Comparison of ENCODE assay signal across 1 cellular context in the genomic region with DNA sequence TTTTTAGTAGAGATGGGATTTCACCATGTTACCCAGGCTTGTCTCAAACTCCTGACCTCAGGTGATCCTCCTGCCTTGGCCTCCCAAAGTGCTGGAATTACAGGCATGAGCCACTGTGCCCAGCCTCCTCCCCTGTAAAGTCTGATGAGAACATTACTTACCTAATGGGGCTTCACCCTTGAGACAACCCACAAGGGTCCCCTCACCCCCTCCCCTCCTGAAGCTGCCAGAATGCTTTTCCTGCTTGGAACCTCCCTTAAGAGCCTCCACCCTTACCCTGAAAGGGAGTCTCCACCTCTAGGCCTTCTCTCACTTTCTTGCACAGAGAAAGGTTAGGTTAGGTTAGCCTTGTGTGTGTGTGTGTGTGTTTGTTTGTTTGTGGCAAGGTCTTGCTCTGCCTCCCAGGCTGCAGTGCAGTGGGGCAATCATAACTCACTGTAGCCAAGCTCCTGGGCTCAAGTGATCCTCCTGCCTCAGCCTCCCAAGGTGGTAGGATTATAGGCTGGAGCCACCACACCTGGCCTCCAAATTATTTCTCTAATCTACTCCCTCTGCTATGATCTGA.
TF ChIP-seq lines count a peak whose summit lies in the region.

No MANE protein-coding gene starts in this region.

TF ChIP-seq in A549, 52 proteins besides CTCF, POLR2A, EP300 and RAD21 (continued from another document):
- TF ChIP-seq, protein P1, sequence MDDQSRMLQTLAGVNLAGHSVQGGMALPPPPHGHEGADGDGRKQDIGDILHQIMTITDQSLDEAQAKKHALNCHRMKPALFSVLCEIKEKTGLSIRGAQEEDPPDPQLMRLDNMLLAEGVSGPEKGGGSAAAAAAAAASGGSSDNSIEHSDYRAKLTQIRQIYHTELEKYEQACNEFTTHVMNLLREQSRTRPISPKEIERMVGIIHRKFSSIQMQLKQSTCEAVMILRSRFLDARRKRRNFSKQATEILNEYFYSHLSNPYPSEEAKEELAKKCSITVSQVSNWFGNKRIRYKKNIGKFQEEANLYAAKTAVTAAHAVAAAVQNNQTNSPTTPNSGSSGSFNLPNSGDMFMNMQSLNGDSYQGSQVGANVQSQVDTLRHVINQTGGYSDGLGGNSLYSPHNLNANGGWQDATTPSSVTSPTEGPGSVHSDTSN (IDR thresholded peaks at IDR 0.05) = no peak
- TF ChIP-seq, protein P2, sequence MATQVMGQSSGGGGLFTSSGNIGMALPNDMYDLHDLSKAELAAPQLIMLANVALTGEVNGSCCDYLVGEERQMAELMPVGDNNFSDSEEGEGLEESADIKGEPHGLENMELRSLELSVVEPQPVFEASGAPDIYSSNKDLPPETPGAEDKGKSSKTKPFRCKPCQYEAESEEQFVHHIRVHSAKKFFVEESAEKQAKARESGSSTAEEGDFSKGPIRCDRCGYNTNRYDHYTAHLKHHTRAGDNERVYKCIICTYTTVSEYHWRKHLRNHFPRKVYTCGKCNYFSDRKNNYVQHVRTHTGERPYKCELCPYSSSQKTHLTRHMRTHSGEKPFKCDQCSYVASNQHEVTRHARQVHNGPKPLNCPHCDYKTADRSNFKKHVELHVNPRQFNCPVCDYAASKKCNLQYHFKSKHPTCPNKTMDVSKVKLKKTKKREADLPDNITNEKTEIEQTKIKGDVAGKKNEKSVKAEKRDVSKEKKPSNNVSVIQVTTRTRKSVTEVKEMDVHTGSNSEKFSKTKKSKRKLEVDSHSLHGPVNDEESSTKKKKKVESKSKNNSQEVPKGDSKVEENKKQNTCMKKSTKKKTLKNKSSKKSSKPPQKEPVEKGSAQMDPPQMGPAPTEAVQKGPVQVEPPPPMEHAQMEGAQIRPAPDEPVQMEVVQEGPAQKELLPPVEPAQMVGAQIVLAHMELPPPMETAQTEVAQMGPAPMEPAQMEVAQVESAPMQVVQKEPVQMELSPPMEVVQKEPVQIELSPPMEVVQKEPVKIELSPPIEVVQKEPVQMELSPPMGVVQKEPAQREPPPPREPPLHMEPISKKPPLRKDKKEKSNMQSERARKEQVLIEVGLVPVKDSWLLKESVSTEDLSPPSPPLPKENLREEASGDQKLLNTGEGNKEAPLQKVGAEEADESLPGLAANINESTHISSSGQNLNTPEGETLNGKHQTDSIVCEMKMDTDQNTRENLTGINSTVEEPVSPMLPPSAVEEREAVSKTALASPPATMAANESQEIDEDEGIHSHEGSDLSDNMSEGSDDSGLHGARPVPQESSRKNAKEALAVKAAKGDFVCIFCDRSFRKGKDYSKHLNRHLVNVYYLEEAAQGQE (IDR thresholded peaks at IDR 0.05) = no peak
- TF ChIP-seq EHF (CRISPR knock-in tag; IDR thresholded peaks at IDR 0.05) = no peak
TF ChIP-seq in A549: peak in this region for 0.
